Comparison of ENCODE assay signal across 1 cellular context in the genomic region with DNA sequence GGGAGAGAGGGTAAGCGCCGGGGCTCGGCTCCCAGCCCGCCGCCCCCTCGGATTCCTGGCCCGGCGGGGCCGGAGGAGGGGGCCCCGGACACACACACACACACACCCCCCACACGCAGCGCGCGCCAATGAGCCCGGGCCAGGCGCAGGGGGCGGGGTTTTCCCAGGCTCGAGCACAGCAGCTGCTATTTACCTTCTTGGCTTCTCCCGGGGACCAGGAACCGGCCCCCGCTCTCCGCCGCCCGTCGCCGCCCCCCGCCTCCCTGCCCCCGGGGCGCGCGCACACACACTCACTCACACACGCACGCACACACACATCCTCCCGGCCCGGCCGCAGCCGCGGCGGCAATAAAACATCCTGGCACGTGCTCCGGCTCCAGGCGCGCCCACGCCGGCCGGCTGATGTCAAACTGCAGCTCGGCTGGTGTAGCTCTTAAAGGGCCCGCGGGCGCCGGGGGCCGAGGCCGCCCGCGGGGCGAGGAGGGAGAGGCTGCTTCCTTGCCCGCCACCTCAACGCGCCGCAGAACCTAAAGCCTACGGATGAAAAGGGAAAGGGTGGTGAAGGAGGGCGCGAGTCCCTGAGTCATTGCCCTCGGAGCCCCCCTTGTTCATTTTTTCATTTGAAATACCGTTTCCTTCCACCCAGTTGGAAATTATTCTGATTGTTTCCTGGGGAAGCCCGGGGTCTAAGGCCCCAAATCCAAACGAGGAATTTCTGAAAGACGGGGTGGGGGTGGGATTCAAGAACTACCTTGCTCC.
TF ChIP-seq lines count a peak whose summit lies in the region.

No MANE protein-coding gene starts in this region.

TF ChIP-seq in HEK293, 187 proteins besides CTCF, POLR2A, EP300 and RAD21 (continued from another document and continues in another):
- TF ChIP-seq, protein P1, sequence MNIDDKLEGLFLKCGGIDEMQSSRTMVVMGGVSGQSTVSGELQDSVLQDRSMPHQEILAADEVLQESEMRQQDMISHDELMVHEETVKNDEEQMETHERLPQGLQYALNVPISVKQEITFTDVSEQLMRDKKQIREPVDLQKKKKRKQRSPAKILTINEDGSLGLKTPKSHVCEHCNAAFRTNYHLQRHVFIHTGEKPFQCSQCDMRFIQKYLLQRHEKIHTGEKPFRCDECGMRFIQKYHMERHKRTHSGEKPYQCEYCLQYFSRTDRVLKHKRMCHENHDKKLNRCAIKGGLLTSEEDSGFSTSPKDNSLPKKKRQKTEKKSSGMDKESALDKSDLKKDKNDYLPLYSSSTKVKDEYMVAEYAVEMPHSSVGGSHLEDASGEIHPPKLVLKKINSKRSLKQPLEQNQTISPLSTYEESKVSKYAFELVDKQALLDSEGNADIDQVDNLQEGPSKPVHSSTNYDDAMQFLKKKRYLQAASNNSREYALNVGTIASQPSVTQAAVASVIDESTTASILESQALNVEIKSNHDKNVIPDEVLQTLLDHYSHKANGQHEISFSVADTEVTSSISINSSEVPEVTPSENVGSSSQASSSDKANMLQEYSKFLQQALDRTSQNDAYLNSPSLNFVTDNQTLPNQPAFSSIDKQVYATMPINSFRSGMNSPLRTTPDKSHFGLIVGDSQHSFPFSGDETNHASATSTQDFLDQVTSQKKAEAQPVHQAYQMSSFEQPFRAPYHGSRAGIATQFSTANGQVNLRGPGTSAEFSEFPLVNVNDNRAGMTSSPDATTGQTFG (tag by site-specific recombination; IDR thresholded peaks at IDR 0.05; ENCODE audit: borderline replicate concordance): peak; percentile 91
- TF ChIP-seq ZNF701 (tag by site-specific recombination; IDR thresholded peaks at IDR 0.05) (no peak), SALL2 (tag by site-specific recombination; IDR thresholded peaks at IDR 0.05; ENCODE audit: borderline replicate concordance) (no peak; the same call in 1 of the 2 replicates), SP3 (tag by site-specific recombination; IDR thresholded peaks at IDR 0.05) (peak; percentile 89), PRDM1 (tag by site-specific recombination; IDR thresholded peaks at IDR 0.05) (no peak; the same call in 1 of the 2 replicates), GLI2 (tag by site-specific recombination; IDR thresholded peaks at IDR 0.05; ENCODE audit: borderline replicate concordance, low read depth) (peak; percentile 97), ZNF23 (tag by site-specific recombination; IDR thresholded peaks at IDR 0.05; ENCODE audit: borderline replicate concordance) (no peak), GLIS2 (tag by site-specific recombination; IDR thresholded peaks at IDR 0.05) (peak; percentile 100), ZNF76 (tag by site-specific recombination; IDR thresholded peaks at IDR 0.05; ENCODE audit: borderline replicate concordance, low read depth) (peak; percentile 85), ZNF501 (tag by site-specific recombination; IDR thresholded peaks at IDR 0.05) (peak; percentile 90), TRIM28 (IDR thresholded peaks at IDR 0.05; ENCODE audit: borderline replicate concordance, low read length) (no peak), SCRT2 (tag by site-specific recombination; IDR thresholded peaks at IDR 0.05) (peak; percentile 50; the same call in 1 of the 2 replicates), ZSCAN23 (tag by site-specific recombination; IDR thresholded peaks at IDR 0.05) (peak; percentile 90; the same call in 1 of the 2 replicates), BCL11A (tag by site-specific recombination; IDR thresholded peaks at IDR 0.05; ENCODE audit: low read depth) (peak; percentile 99), KLF9 (tag by site-specific recombination; IDR thresholded peaks at IDR 0.05; ENCODE audit: low read depth) (peak; percentile 97), ZBTB48 (tag by site-specific recombination; IDR thresholded peaks at IDR 0.05) (peak; percentile 93), ZNF138 (tag by site-specific recombination; IDR thresholded peaks at IDR 0.05; ENCODE audit: borderline replicate concordance) (no peak), ZNF621 (tag by site-specific recombination; IDR thresholded peaks at IDR 0.05) (no peak), ZEB2 (tag by site-specific recombination; IDR thresholded peaks at IDR 0.05) (peak; percentile 100), ZNF223 (tag by site-specific recombination; IDR thresholded peaks at IDR 0.05) (peak; percentile 73; the same call in 1 of the 2 replicates), ZNF560 (tag by site-specific recombination; IDR thresholded peaks at IDR 0.05; ENCODE audit: borderline replicate concordance) (no peak), ZSCAN30 (tag by site-specific recombination; IDR thresholded peaks at IDR 0.05) (peak; percentile 98), SP7 (tag by site-specific recombination; IDR thresholded peaks at IDR 0.05) (peak; percentile 99), GFI1B (tag by site-specific recombination; IDR thresholded peaks at IDR 0.05) (peak; percentile 94), ZNF677 (tag by site-specific recombination; IDR thresholded peaks at IDR 0.05) (no peak), ZBTB7A (tag by site-specific recombination; IDR thresholded peaks at IDR 0.05; ENCODE audit: low read depth) (peak; percentile 99), ZNF596 (tag by site-specific recombination; IDR thresholded peaks at IDR 0.05) (peak; percentile 59), ZBTB21 (tag by site-specific recombination; IDR thresholded peaks at IDR 0.05) (peak; percentile 83), ZNF341 (tag by site-specific recombination; IDR thresholded peaks at IDR 0.05; ENCODE audit: low read depth) (peak; percentile 87), TCF7L2 (IDR thresholded peaks at IDR 0.05; ENCODE audit: borderline replicate concordance, low read depth, low read length) (peak; percentile 63; the same call in 1 of the 2 replicates), ZNF747 (tag by site-specific recombination; IDR thresholded peaks at IDR 0.05) (no peak), ZNF791 (tag by site-specific recombination; IDR thresholded peaks at IDR 0.05) (no peak), ZFHX2 (tag by site-specific recombination; conservative IDR thresholded peaks at IDR 0.05) (peak; percentile 99), ZNF626 (tag by site-specific recombination; IDR thresholded peaks at IDR 0.05) (no peak), ZNF654 (tag by site-specific recombination; IDR thresholded peaks at IDR 0.05; ENCODE audit: low read depth) (no peak), ZNF660 (tag by site-specific recombination; IDR thresholded peaks at IDR 0.05) (peak; percentile 83; the same call in 1 of the 2 replicates), ZNF473 (tag by site-specific recombination; IDR thresholded peaks at IDR 0.05) (peak; percentile 92; the same call in 1 of the 2 replicates), ZNF239 (tag by site-specific recombination; IDR thresholded peaks at IDR 0.05) (no peak), ZFP41 (tag by site-specific recombination; IDR thresholded peaks at IDR 0.05; ENCODE audit: borderline replicate concordance) (no peak), ZNF529 (tag by site-specific recombination; IDR thresholded peaks at IDR 0.05; ENCODE audit: insufficient replicate concordance) (no peak)
- TF ChIP-seq, protein P2, sequence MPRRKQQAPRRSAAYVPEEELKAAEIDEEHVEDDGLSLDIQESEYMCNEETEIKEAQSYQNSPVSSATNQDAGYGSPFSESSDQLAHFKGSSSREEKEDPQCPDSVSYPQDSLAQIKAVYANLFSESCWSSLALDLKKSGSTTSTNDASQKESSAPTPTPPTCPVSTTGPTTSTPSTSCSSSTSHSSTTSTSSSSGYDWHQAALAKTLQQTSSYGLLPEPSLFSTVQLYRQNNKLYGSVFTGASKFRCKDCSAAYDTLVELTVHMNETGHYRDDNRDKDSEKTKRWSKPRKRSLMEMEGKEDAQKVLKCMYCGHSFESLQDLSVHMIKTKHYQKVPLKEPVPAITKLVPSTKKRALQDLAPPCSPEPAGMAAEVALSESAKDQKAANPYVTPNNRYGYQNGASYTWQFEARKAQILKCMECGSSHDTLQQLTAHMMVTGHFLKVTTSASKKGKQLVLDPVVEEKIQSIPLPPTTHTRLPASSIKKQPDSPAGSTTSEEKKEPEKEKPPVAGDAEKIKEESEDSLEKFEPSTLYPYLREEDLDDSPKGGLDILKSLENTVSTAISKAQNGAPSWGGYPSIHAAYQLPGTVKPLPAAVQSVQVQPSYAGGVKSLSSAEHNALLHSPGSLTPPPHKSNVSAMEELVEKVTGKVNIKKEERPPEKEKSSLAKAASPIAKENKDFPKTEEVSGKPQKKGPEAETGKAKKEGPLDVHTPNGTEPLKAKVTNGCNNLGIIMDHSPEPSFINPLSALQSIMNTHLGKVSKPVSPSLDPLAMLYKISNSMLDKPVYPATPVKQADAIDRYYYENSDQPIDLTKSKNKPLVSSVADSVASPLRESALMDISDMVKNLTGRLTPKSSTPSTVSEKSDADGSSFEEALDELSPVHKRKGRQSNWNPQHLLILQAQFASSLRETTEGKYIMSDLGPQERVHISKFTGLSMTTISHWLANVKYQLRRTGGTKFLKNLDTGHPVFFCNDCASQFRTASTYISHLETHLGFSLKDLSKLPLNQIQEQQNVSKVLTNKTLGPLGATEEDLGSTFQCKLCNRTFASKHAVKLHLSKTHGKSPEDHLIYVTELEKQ (tag by site-specific recombination; IDR thresholded peaks at IDR 0.05; ENCODE audit: borderline replicate concordance): peak; percentile 99
- TF ChIP-seq, protein P3, sequence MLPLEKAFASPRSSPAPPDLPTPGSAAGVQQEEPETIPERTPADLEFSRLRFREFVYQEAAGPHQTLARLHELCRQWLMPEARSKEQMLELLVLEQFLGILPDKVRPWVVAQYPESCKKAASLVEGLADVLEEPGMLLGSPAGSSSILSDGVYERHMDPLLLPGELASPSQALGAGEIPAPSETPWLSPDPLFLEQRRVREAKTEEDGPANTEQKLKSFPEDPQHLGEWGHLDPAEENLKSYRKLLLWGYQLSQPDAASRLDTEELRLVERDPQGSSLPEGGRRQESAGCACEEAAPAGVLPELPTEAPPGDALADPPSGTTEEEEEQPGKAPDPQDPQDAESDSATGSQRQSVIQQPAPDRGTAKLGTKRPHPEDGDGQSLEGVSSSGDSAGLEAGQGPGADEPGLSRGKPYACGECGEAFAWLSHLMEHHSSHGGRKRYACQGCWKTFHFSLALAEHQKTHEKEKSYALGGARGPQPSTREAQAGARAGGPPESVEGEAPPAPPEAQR (tag by site-specific recombination; IDR thresholded peaks at IDR 0.05): peak; percentile 95
- TF ChIP-seq, protein P4, sequence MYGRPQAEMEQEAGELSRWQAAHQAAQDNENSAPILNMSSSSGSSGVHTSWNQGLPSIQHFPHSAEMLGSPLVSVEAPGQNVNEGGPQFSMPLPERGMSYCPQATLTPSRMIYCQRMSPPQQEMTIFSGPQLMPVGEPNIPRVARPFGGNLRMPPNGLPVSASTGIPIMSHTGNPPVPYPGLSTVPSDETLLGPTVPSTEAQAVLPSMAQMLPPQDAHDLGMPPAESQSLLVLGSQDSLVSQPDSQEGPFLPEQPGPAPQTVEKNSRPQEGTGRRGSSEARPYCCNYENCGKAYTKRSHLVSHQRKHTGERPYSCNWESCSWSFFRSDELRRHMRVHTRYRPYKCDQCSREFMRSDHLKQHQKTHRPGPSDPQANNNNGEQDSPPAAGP (tag by site-specific recombination; IDR thresholded peaks at IDR 0.05): peak; percentile 100
- TF ChIP-seq, protein P5, sequence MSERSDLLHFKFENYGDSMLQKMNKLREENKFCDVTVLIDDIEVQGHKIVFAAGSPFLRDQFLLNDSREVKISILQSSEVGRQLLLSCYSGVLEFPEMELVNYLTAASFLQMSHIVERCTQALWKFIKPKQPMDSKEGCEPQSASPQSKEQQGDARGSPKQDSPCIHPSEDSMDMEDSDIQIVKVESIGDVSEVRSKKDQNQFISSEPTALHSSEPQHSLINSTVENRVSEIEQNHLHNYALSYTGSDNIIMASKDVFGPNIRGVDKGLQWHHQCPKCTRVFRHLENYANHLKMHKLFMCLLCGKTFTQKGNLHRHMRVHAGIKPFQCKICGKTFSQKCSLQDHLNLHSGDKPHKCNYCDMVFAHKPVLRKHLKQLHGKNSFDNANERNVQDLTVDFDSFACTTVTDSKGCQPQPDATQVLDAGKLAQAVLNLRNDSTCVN (tag by site-specific recombination; optimal IDR thresholded peaks at IDR 0.05): peak; percentile 100
- TF ChIP-seq, protein P6, sequence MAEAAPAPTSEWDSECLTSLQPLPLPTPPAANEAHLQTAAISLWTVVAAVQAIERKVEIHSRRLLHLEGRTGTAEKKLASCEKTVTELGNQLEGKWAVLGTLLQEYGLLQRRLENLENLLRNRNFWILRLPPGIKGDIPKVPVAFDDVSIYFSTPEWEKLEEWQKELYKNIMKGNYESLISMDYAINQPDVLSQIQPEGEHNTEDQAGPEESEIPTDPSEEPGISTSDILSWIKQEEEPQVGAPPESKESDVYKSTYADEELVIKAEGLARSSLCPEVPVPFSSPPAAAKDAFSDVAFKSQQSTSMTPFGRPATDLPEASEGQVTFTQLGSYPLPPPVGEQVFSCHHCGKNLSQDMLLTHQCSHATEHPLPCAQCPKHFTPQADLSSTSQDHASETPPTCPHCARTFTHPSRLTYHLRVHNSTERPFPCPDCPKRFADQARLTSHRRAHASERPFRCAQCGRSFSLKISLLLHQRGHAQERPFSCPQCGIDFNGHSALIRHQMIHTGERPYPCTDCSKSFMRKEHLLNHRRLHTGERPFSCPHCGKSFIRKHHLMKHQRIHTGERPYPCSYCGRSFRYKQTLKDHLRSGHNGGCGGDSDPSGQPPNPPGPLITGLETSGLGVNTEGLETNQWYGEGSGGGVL (tag by site-specific recombination; IDR thresholded peaks at IDR 0.05): peak; percentile 100
- TF ChIP-seq, protein P7, sequence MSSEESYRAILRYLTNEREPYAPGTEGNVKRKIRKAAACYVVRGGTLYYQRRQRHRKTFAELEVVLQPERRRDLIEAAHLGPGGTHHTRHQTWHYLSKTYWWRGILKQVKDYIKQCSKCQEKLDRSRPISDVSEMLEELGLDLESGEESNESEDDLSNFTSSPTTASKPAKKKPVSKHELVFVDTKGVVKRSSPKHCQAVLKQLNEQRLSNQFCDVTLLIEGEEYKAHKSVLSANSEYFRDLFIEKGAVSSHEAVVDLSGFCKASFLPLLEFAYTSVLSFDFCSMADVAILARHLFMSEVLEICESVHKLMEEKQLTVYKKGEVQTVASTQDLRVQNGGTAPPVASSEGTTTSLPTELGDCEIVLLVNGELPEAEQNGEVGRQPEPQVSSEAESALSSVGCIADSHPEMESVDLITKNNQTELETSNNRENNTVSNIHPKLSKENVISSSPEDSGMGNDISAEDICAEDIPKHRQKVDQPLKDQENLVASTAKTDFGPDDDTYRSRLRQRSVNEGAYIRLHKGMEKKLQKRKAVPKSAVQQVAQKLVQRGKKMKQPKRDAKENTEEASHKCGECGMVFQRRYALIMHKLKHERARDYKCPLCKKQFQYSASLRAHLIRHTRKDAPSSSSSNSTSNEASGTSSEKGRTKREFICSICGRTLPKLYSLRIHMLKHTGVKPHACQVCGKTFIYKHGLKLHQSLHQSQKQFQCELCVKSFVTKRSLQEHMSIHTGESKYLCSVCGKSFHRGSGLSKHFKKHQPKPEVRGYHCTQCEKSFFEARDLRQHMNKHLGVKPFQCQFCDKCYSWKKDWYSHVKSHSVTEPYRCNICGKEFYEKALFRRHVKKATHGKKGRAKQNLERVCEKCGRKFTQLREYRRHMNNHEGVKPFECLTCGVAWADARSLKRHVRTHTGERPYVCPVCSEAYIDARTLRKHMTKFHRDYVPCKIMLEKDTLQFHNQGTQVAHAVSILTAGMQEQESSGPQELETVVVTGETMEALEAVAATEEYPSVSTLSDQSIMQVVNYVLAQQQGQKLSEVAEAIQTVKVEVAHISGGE (tag by site-specific recombination; conservative IDR thresholded peaks at IDR 0.05; ENCODE audit: low read depth): peak; percentile 58
